In the genomic region with DNA sequence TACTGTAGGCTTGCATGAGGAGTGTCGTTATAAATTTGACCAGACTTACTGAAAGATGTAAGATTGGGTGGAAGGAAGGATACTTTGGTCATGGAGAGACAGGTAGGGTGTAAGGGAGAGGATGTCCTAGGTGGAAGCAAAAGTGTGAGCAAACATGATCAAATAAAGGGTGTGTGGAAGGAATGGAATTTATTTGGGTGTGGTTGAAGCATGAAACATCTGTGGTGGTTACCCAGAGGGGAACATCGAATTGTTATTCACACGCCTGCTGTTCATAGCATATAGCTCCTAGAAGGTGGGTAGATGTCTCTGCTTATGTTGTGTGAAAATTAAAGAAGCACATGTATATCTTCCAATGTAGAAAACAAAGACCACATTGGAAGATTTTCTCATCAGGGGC, we compare ENCODE assay signal across 28 cellular contexts.
"Had no signal": no experiment of that assay in that cellular context is flagged by ENCODE, and none has a peak within 500 bp of the region (broad histone marks: within the 10 kb centered on the region; RNA-seq: fewer than 3 reads in every experiment).

No MANE protein-coding gene starts in this region.

- ATAC-seq: activated CD4-positive, alpha-beta T cell treated with anti-CD3 and anti-CD28 coated beads for 36 hours; activated CD8-positive, alpha-beta memory T cell treated with anti-CD3 and anti-CD28 coated beads, Interleukin-2, amount 10 ng/mL, durations not matched to agents 7 days and 5 days; activated CD8-positive, alpha-beta T cell treated with anti-CD3 and anti-CD28 coated beads, Interleukin-2, amount 10 ng/mL, durations not matched to agents 7 days and 5 days; activated naive CD4-positive, alpha-beta T cell treated with anti-CD3 and anti-CD28 coated beads, Interleukin-2, amount 50 U/mL, for 72 hours; gastroesophageal sphincter; heart right ventricle; T-cell had no signal

- DNase-seq: activated CD4-positive, alpha-beta memory T cell treated with anti-CD3 and anti-CD28 coated beads for 36 hours; activated CD4-positive, alpha-beta T cell treated with anti-CD3 and anti-CD28 coated beads for 36 hours; activated CD4-positive, alpha-beta T cell treated with anti-CD3 and anti-CD28 coated beads, Interleukin-2, amount 10 ng/mL, durations not matched to agents 24 days and 14 days; activated CD4-positive, CD25-positive, alpha-beta regulatory T cell; activated CD4-positive, CD25-positive, alpha-beta regulatory T cell treated with anti-CD3 and anti-CD28 coated beads, Interleukin-2, amount 50 U/mL, for 72 hours; activated CD8-positive, alpha-beta memory T cell treated with anti-CD3 and anti-CD28 coated beads, Interleukin-2, amount 10 ng/mL, durations not matched to agents 7 days and 5 days; activated CD8-positive, alpha-beta memory T cell treated with anti-CD3 and anti-CD28 coated beads, Interleukin-2, amount 50 U/mL, for 4 hours; activated CD8-positive, alpha-beta T cell treated with anti-CD3 and anti-CD28 coated beads, Interleukin-2, amount 10 ng/mL, durations not matched to agents 7 days and 5 days; activated effector memory CD4-positive, alpha-beta T cell treated with anti-CD3 and anti-CD28 coated beads, Interleukin-2, amount 50 U/mL, for 16 hours; activated naive CD4-positive, alpha-beta T cell; activated naive CD4-positive, alpha-beta T cell treated with anti-CD3 and anti-CD28 coated beads, Interleukin-2, amount 10 ng/mL, durations not matched to agents 7 days and 5 days; activated naive CD8-positive, alpha-beta T cell treated with anti-CD3 and anti-CD28 coated beads, Interleukin-2, amount 10 ng/mL, durations not matched to agents 7 days and 5 days; activated T-cell treated with anti-CD3 and anti-CD28 coated beads, Interleukin-2, amount 50 U/mL, for 1 hour; activated T-cell treated with anti-CD3 and anti-CD28 coated beads, Interleukin-2, amount 50 U/mL, for 48 hours; dorsolateral prefrontal cortex; effector memory CD4-positive, alpha-beta T cell; endodermal cell; erythroblast; foreskin melanocyte; heart right ventricle; T-cell; T-helper 9 cell had no signal

- H3K27ac ChIP-seq: ascending aorta, breast epithelium, coronary artery, esophagus muscularis mucosa, gastroesophageal sphincter, heart right ventricle had no signal

- H3K27me3 ChIP-seq: ascending aorta, breast epithelium, esophagus muscularis mucosa had no signal

- H3K36me3 ChIP-seq: ascending aorta, breast epithelium, esophagus muscularis mucosa, gastroesophageal sphincter, heart right ventricle had no signal

- H3K4me3 ChIP-seq: ascending aorta, breast epithelium, coronary artery, dorsolateral prefrontal cortex, esophagus muscularis mucosa, gastroesophageal sphincter, heart right ventricle had no signal

- H3K4me1 ChIP-seq: ascending aorta, breast epithelium, esophagus muscularis mucosa, gastroesophageal sphincter, heart right ventricle had no signal
